In the genomic region with DNA sequence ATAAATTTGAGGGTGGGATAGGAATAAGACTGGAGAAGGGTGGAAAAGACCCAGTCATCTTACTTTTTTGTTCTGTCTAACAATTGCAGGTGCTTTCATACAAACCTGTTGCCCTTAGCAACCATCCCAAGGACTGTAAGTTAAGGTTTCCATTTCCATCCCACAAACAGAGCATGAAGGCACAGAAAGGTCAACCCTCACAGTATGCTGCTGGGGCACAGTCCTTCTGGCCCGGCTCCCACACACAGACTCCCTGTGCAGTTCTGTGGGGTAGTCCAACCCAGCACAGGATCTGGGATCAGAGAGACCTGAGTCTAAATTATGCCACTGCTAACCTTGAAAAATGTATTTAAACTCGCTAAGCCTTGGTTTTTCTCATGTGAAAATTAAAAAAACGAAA, we compare ENCODE assay signal across 13 cellular contexts. TPM values are rescaled to one million over a fixed set of nuclear protein-coding genes. Genes with fewer than 3 reads are reported as not detected.
DNase-seq lines count a peak whose midpoint lies in the region; ATAC-seq, FAIRE-seq and TF ChIP-seq lines count a peak whose summit lies in the region.
"Had no signal": no experiment of that assay in that cellular context is flagged by ENCODE, and none has a peak within 500 bp of the region (broad histone marks: within the 10 kb centered on the region; RNA-seq: fewer than 3 reads in every experiment).

No MANE protein-coding gene starts in this region.

- H3K9me3 ChIP-seq in BLaER1 (no peaks in the 10 kb centered on the region), DOHH2 (ENCODE audit: control insufficient read depth, insufficient read depth, low read length) (no peaks in the 10 kb centered on the region), HAP-1 (no peaks in the 10 kb centered on the region), kidney (ENCODE audit: control insufficient read depth in 1 of 2, low read length in 2 of 2) (no peaks in the 10 kb centered on the region), smooth muscle cell (replicated peaks; ENCODE audit: low read depth) (no peaks in the 10 kb centered on the region)

- DNase-seq in activated CD4-positive, alpha-beta memory T cell treated with anti-CD3 and anti-CD28 coated beads, Interleukin-2, amount 10 ng/mL, durations not matched to agents 7 days and 5 days: no peak
- DNase-seq in memory B cell (ENCODE audit: low spot score in 2 of 2) (no peak), HAP-1 (ENCODE audit: low spot score in 2 of 2) (no peak), kidney (no peak), midbrain (lab: John Stamatoyannopoulos, UW) (no peak), smooth muscle cell (lab: John Stamatoyannopoulos, UW; ENCODE audit: unreplicated experiment) (no peak)
- DNase-seq: C1 segment of cervical spinal cord, foreskin keratinocyte, NCI-H1092 had no signal

- H3K36me3 ChIP-seq in BLaER1 (no peaks in the 10 kb centered on the region), DOHH2 (ENCODE audit: control insufficient read depth, low read length) (peaks cover 22% of the 10 kb centered on the region), HAP-1 (replicated peaks) (no peaks in the 10 kb centered on the region), kidney (ENCODE audit: control insufficient read depth in 1 of 2, insufficient read depth in 2 of 2, low read length in 2 of 2) (no peaks in the 10 kb centered on the region), smooth muscle cell (ENCODE audit: low read depth) (no peaks in the 10 kb centered on the region)

- peaks cover 48% of the 10 kb centered on the region for H3F3A ChIP-seq in DOHH2 (ENCODE audit: control insufficient read depth, insufficient read depth)
- no peaks in the 10 kb centered on the region for H3F3A ChIP-seq in smooth muscle cell (ENCODE audit: low read depth)

- H3K9ac ChIP-seq in BLaER1 (peak overlapping the region; percentile 71), kidney (ENCODE audit: low read length in 2 of 2) (no peak overlapping the region), smooth muscle cell (ENCODE audit: low read depth) (no peak overlapping the region)

- no peaks in the 10 kb centered on the region for H4K20me1 ChIP-seq in BLaER1
- no peaks in the 10 kb centered on the region for H4K20me1 ChIP-seq in DOHH2 (ENCODE audit: control insufficient read depth, insufficient read depth, low read depth, low read length)
- H4K20me1 ChIP-seq in smooth muscle cell (ENCODE audit: low read depth): no peaks in the 10 kb centered on the region

- TF ChIP-seq CTCF in DOHH2 (IDR thresholded peaks at IDR 0.05; ENCODE audit: low read depth, low read length, poor library complexity, severe bottlenecking) (no peak), kidney (IDR thresholded peaks at IDR 0.05; ENCODE audit: borderline replicate concordance, extremely low read depth, insufficient read depth) (no peak), smooth muscle cell (IDR thresholded peaks at IDR 0.05; ENCODE audit: borderline replicate concordance, insufficient read depth, poor library complexity, severe bottlenecking) (no peak)

- H3K4me3 Mint-ChIP-seq in activated CD4-positive, alpha-beta memory T cell treated with anti-CD3 and anti-CD28 coated beads, Interleukin-2, amount 10 ng/mL, durations not matched to agents 7 days and 5 days: peak overlapping the region; percentile 36
- peak overlapping the region; percentile 77 for H3K4me3 Mint-ChIP-seq in memory B cell

- POLR2A ChIA-PET in activated CD4-positive, alpha-beta memory T cell treated with anti-CD3 and anti-CD28 coated beads, Interleukin-2, amount 10 ng/mL, durations not matched to agents 7 days and 5 days (lab: Charles Lee): interaction anchor here (1.0 to 11.4 kb wide), 9 partner anchors 15 to 454 kb away, joined by 3 to 525 read pairs (median 11); no protein-coding TSS in a partner anchor

- H3K9me3 Mint-ChIP-seq in activated CD4-positive, alpha-beta memory T cell treated with anti-CD3 and anti-CD28 coated beads, Interleukin-2, amount 10 ng/mL, durations not matched to agents 7 days and 5 days: no peaks in the 10 kb centered on the region
- peaks cover 1% of the 10 kb centered on the region for H3K9me3 Mint-ChIP-seq in memory B cell

- CTCF ChIA-PET in activated CD4-positive, alpha-beta memory T cell treated with anti-CD3 and anti-CD28 coated beads, Interleukin-2, amount 10 ng/mL, durations not matched to agents 7 days and 5 days (lab: Charles Lee): interaction anchor here (0.8 to 4.8 kb wide), 5 partner anchors 72 to 454 kb away, joined by 3 to 27 read pairs (median 10); no protein-coding TSS in a partner anchor

- peaks cover 99% of the 10 kb centered on the region for H3K4me1 ChIP-seq in BLaER1
- H3K4me1 ChIP-seq in DOHH2 (ENCODE audit: control insufficient read depth, low read length): peaks cover 100% of the 10 kb centered on the region
- no peaks in the 10 kb centered on the region for H3K4me1 ChIP-seq in HAP-1
- H3K4me1 ChIP-seq in kidney (ENCODE audit: control insufficient read depth in 1 of 2, insufficient read depth in 1 of 2, low read depth in 1 of 2, low read length in 2 of 2): peaks cover 9 to 16% of the 10 kb centered on the region in 2 donors
- H3K4me1 ChIP-seq in smooth muscle cell (ENCODE audit: low read depth): no peaks in the 10 kb centered on the region
- H3K4me1 ChIP-seq: foreskin keratinocyte had no signal

- in situ Hi-C loops in HAP-1 (cut with MboI; ENCODE audit: low sequenced_read_pairs): loop anchor here (5.0 kb wide), 1 partner anchor 338 kb away; no protein-coding TSS in a partner anchor

- H3K9me2 ChIP-seq in DOHH2 (replicated peaks; ENCODE audit: control insufficient read depth, low read length): no peaks in the 10 kb centered on the region

- peak overlapping the region; percentile 86 for H3K4me2 ChIP-seq in BLaER1
- peak overlapping the region; percentile 82 for H3K4me2 ChIP-seq in DOHH2 (ENCODE audit: low read length)
- H3K4me2 ChIP-seq in smooth muscle cell: no peak overlapping the region

- no peak for FAIRE-seq in kidney (lab: Jason Lieb, UNC)
- FAIRE-seq: RCC 7860 had no signal

- H3K4me3 ChIP-seq in BLaER1: no peak overlapping the region
- peak overlapping the region; percentile 62 for H3K4me3 ChIP-seq in DOHH2 (ENCODE audit: low read length)
- H3K4me3 ChIP-seq in HAP-1: no peak overlapping the region
- H3K4me3 ChIP-seq in kidney (ENCODE audit: low read length in 2 of 2): no peak overlapping the region
- no peak overlapping the region for H3K4me3 ChIP-seq in smooth muscle cell

- H3K27me3 Mint-ChIP-seq in activated CD4-positive, alpha-beta memory T cell treated with anti-CD3 and anti-CD28 coated beads, Interleukin-2, amount 10 ng/mL, durations not matched to agents 7 days and 5 days: no peaks in the 10 kb centered on the region
- H3K27me3 Mint-ChIP-seq in memory B cell: no peaks in the 10 kb centered on the region

- peak overlapping the region; percentile 90 for H3K27ac ChIP-seq in BLaER1
- peak overlapping the region; percentile 98 for H3K27ac ChIP-seq in DOHH2 (ENCODE audit: low read depth, low read length)
- no peak overlapping the region for H3K27ac ChIP-seq in kidney (ENCODE audit: low read depth in 2 of 2, low read length in 2 of 2)
- no peak overlapping the region for H3K27ac ChIP-seq in smooth muscle cell (ENCODE audit: low read depth)
- H3K27ac ChIP-seq: foreskin keratinocyte had no signal

- H3K27ac Mint-ChIP-seq in activated CD4-positive, alpha-beta memory T cell treated with anti-CD3 and anti-CD28 coated beads, Interleukin-2, amount 10 ng/mL, durations not matched to agents 7 days and 5 days: peak overlapping the region; percentile 93
- peak overlapping the region; percentile 94 for H3K27ac Mint-ChIP-seq in memory B cell

- intact Hi-C loops in kidney (cut with DNase I): loop anchor here (5.0 kb wide), 1 partner anchor 338 kb away; no protein-coding TSS in a partner anchor

- no peak overlapping the region for H2AFZ ChIP-seq in smooth muscle cell (ENCODE audit: low read depth)

- H3K27me3 ChIP-seq in BLaER1 (no peaks in the 10 kb centered on the region), DOHH2 (ENCODE audit: control insufficient read depth, low read length) (no peaks in the 10 kb centered on the region), HAP-1 (ENCODE audit: low read depth) (no peaks in the 10 kb centered on the region), smooth muscle cell (ENCODE audit: low read depth) (no peaks in the 10 kb centered on the region)
- H3K27me3 ChIP-seq: foreskin keratinocyte had no signal

- H3K36me3 Mint-ChIP-seq in activated CD4-positive, alpha-beta memory T cell treated with anti-CD3 and anti-CD28 coated beads, Interleukin-2, amount 10 ng/mL, durations not matched to agents 7 days and 5 days (ENCODE audit: low read depth): peaks cover 3% of the 10 kb centered on the region
- H3K36me3 Mint-ChIP-seq in memory B cell: peaks cover 2% of the 10 kb centered on the region

- H3K4me1 Mint-ChIP-seq in activated CD4-positive, alpha-beta memory T cell treated with anti-CD3 and anti-CD28 coated beads, Interleukin-2, amount 10 ng/mL, durations not matched to agents 7 days and 5 days: peaks cover 86% of the 10 kb centered on the region
- peaks cover 73% of the 10 kb centered on the region for H3K4me1 Mint-ChIP-seq in memory B cell

- H3K79me2 ChIP-seq in DOHH2 (ENCODE audit: control insufficient read depth, low read length) (peaks cover 24% of the 10 kb centered on the region), smooth muscle cell (ENCODE audit: low read depth) (no peaks in the 10 kb centered on the region)

- WGBS in smooth muscle cell (ENCODE audit: low lambda C conversion rate): 90% methylated on average over 3 of the region's 3 CpGs

- ATAC-seq in memory B cell (ENCODE audit: low read depth): no peak
- ATAC-seq: foreskin keratinocyte, HCT116 had no signal

RNA-seq across cellular contexts. Expression of a gene that starts 38.4 kb away (rescaled TPM):
- total RNA-seq in activated CD4-positive, alpha-beta memory T cell treated with anti-CD3 and anti-CD28 coated beads, Interleukin-2, amount 10 ng/mL, durations not matched to agents 7 days and 5 days: 100 to 1,000 TPM; 572 to 584 TPM
- total RNA-seq in kidney (124 TPM), smooth muscle cell (22.8 and 25.9 TPM in 2 replicates)
- polyA plus RNA-seq in kidney (ENCODE audit: insufficient read depth, low read depth, low replicate concordance) (23.5 TPM), smooth muscle cell (4.1 and 7.4 TPM in 2 replicates)

Comparison
In these comparisons a context has a peak if more than half of its experiments do, and no peak if none do; other contexts are left out.
1. H3K27ac ChIP-seq: peak in BLaER1 (single experiment) and DOHH2 (single experiment); none in kidney (0 of 2) and smooth muscle cell (single experiment).